Comparison of ENCODE assay signal across 38 cellular contexts in the genomic region with DNA sequence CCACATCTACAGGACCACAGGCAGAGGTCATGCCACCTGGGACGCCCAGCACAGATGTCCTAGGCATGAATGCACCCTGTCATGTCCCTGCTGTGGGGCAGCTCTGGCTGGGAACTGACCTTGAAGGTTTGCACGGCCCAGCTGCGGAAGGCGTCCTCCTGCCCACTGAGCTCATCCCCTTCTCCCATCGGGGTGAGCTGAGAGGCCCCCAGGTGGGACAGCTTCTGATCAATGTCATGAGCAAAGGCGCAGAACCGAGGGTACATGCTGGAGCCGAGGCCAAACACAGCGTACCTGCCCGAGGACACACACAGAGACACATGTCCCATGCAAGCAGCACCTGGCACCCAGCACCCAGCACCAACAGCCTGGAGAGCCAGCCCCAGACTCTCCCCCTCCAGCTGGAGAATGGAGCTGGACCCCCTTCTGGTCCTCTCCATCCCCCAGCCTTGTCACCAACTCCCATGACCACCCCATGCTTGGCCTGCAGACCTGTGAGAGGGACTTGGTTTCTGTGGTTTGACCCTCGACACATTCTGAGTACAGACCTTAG. TPM values are rescaled to one million over a fixed set of nuclear protein-coding genes. Genes with fewer than 3 reads are reported as not detected.
"Had no signal": no experiment of that assay in that cellular context is flagged by ENCODE, and none has a peak within 500 bp of the region (broad histone marks: within the 10 kb centered on the region; RNA-seq: fewer than 3 reads in every experiment).

No MANE protein-coding gene starts in this region.

- DNase-seq: activated effector memory CD4-positive, alpha-beta T cell treated with anti-CD3 and anti-CD28 coated beads, Interleukin-2, amount 50 U/mL, for 16 hours; activated effector memory CD4-positive, alpha-beta T cell treated with Interleukin-2 at 50 U/mL for 16 hours; activated gamma-delta T cell; activated gamma-delta T cell treated with Interleukin-2 at 50 U/mL for 16 hours; activated naive CD4-positive, alpha-beta T cell; activated naive CD4-positive, alpha-beta T cell treated with anti-CD3 and anti-CD28 coated beads for 36 hours; activated naive CD4-positive, alpha-beta T cell treated with anti-CD3 and anti-CD28 coated beads, Interleukin-2, amount 10 ng/mL, durations not matched to agents 7 days and 5 days; activated naive CD4-positive, alpha-beta T cell treated with anti-CD3 and anti-CD28 coated beads, Interleukin-2, amount 50 U/mL, for 16 hours; activated naive CD4-positive, alpha-beta T cell treated with Interleukin-2 at 50 U/mL for 16 hours; activated naive CD8-positive, alpha-beta T cell treated with anti-CD3 and anti-CD28 coated beads for 36 hours; activated naive CD8-positive, alpha-beta T cell treated with anti-CD3 and anti-CD28 coated beads, Interleukin-2, amount 10 ng/mL, durations not matched to agents 7 days and 5 days; activated naive CD8-positive, alpha-beta T cell treated with anti-CD3 and anti-CD28 coated beads, Interleukin-2, amount 50 U/mL, for 24 hours; activated T-cell treated with anti-CD3 and anti-CD28 coated beads for 4 hours; activated T-cell treated with anti-CD3 and anti-CD28 coated beads, Interleukin-2, amount 50 U/mL, for 1 hour; activated T-cell treated with anti-CD3 and anti-CD28 coated beads, Interleukin-2, amount 50 U/mL, for 24 hours; activated T-cell treated with anti-CD3 and anti-CD28 coated beads, Interleukin-2, amount 50 U/mL, for 4 hours; activated T-cell treated with anti-CD3 and anti-CD28 coated beads, Interleukin-2, amount 50 U/mL, for 48 hours; activated T-cell treated with anti-CD3 and anti-CD28 coated beads, Interleukin-2, amount 50 U/mL, for 72 hours; adrenal gland; amniotic stem cell; anterior cingulate cortex; aorta; body of pancreas; brain microvascular endothelial cell; caudate nucleus; central memory CD4-positive, alpha-beta T cell; cerebellar nuclear complex had no signal

- H3K9me3 ChIP-seq: adrenal gland, ascending aorta, body of pancreas, breast epithelium had no signal

- ATAC-seq: activated naive CD8-positive, alpha-beta T cell treated with anti-CD3 and anti-CD28 coated beads, Interleukin-2, amount 50 U/mL, for 24 hours; activated T-cell treated with anti-CD3 and anti-CD28 coated beads, Interleukin-2, amount 50 U/mL, for 4 hours; activated T-cell treated with anti-CD3 and anti-CD28 coated beads, Interleukin-2, amount 50 U/mL, for 72 hours; activated T-helper 17 cell treated with anti-CD3 and anti-CD28 coated beads, Interleukin-2, amount 50 U/mL, for 72 hours; body of pancreas had no signal

- H3K27ac Mint-ChIP-seq: activated naive CD4-positive, alpha-beta T cell treated with anti-CD3 and anti-CD28 coated beads for 36 hours; activated naive CD4-positive, alpha-beta T cell treated with anti-CD3 and anti-CD28 coated beads, Interleukin-2, amount 50 U/mL, for 24 hours; activated naive CD8-positive, alpha-beta T cell; activated naive CD8-positive, alpha-beta T cell treated with anti-CD3 and anti-CD28 coated beads for 36 hours; activated naive CD8-positive, alpha-beta T cell treated with anti-CD3 and anti-CD28 coated beads, Interleukin-2, amount 10 ng/mL, durations not matched to agents 7 days and 5 days; activated naive CD8-positive, alpha-beta T cell treated with anti-CD3 and anti-CD28 coated beads, Interleukin-2, amount 50 U/mL, for 24 hours; activated T-cell treated with anti-CD3 and anti-CD28 coated beads, Interleukin-2, amount 50 U/mL, for 24 hours; activated T-cell treated with anti-CD3 and anti-CD28 coated beads, Interleukin-2, amount 50 U/mL, for 72 hours; activated T-helper 1 cell treated with anti-CD3 and anti-CD28 coated beads, Interleukin-12 subunit alpha, Interleukin-12 subunit beta, Interleukin-2, Interleukin-4 antibody, amounts not matched to agents 30 ng/mL and 10 ng/mL and 1 ng/mL, durations not matched to agents 14 hours and 24 hours and 36 hours; activated T-helper 17 cell treated with anti-CD3 and anti-CD28 coated beads, Interleukin-2, amount 50 U/mL, for 72 hours; activated T-helper 2 cell treated with anti-CD3 and anti-CD28 coated beads, Interferon-gamma antibody, Interleukin-2, Interleukin-4, amounts not matched to agents 10 μg/mL and 5 μg/mL and 100 μg/mL, durations not matched to agents 14 hours and 24 hours and 36 hours; brain had no signal

- H3K9me3 Mint-ChIP-seq: activated naive CD4-positive, alpha-beta T cell treated with anti-CD3 and anti-CD28 coated beads for 36 hours; activated naive CD4-positive, alpha-beta T cell treated with anti-CD3 and anti-CD28 coated beads, Interleukin-2, amount 10 ng/mL, durations not matched to agents 7 days and 5 days; activated naive CD4-positive, alpha-beta T cell treated with anti-CD3 and anti-CD28 coated beads, Interleukin-2, amount 50 U/mL, for 24 hours; activated naive CD8-positive, alpha-beta T cell treated with anti-CD3 and anti-CD28 coated beads for 36 hours; activated naive CD8-positive, alpha-beta T cell treated with anti-CD3 and anti-CD28 coated beads, Interleukin-2, amount 10 ng/mL, durations not matched to agents 7 days and 5 days; activated naive CD8-positive, alpha-beta T cell treated with anti-CD3 and anti-CD28 coated beads, Interleukin-2, amount 50 U/mL, for 24 hours; activated T-cell treated with anti-CD3 and anti-CD28 coated beads, Interleukin-2, amount 50 U/mL, for 24 hours; activated T-cell treated with anti-CD3 and anti-CD28 coated beads, Interleukin-2, amount 50 U/mL, for 4 hours; activated T-cell treated with anti-CD3 and anti-CD28 coated beads, Interleukin-2, amount 50 U/mL, for 72 hours; activated T-helper 1 cell treated with anti-CD3 and anti-CD28 coated beads, Interleukin-12 subunit alpha, Interleukin-12 subunit beta, Interleukin-2, Interleukin-4 antibody, amounts not matched to agents 30 ng/mL and 10 ng/mL and 1 ng/mL, durations not matched to agents 14 hours and 24 hours and 36 hours; activated T-helper 17 cell treated with anti-CD3 and anti-CD28 coated beads, Interleukin-2, amount 50 U/mL, for 72 hours; activated T-helper 2 cell treated with anti-CD3 and anti-CD28 coated beads, Interferon-gamma antibody, Interleukin-2, Interleukin-4, amounts not matched to agents 10 μg/mL and 5 μg/mL and 100 μg/mL, durations not matched to agents 14 hours and 24 hours and 36 hours; brain; central memory CD8-positive, alpha-beta T cell had no signal

- H3K27me3 ChIP-seq: adrenal gland, ascending aorta, body of pancreas, brain microvascular endothelial cell, breast epithelium, cardiac muscle cell had no signal

- H3K4me3 ChIP-seq: adrenal gland, ascending aorta, body of pancreas, breast epithelium, cardiac muscle cell had no signal

- H3K27ac ChIP-seq: adrenal gland, ascending aorta, body of pancreas, brain microvascular endothelial cell, breast epithelium, cardiac muscle cell had no signal

- H3K4me3 Mint-ChIP-seq: activated naive CD4-positive, alpha-beta T cell treated with anti-CD3 and anti-CD28 coated beads for 36 hours; activated naive CD4-positive, alpha-beta T cell treated with anti-CD3 and anti-CD28 coated beads, Interleukin-2, amount 10 ng/mL, durations not matched to agents 7 days and 5 days; activated naive CD4-positive, alpha-beta T cell treated with anti-CD3 and anti-CD28 coated beads, Interleukin-2, amount 50 U/mL, for 24 hours; activated naive CD8-positive, alpha-beta T cell; activated naive CD8-positive, alpha-beta T cell treated with anti-CD3 and anti-CD28 coated beads for 36 hours; activated naive CD8-positive, alpha-beta T cell treated with anti-CD3 and anti-CD28 coated beads, Interleukin-2, amount 10 ng/mL, durations not matched to agents 7 days and 5 days; activated naive CD8-positive, alpha-beta T cell treated with anti-CD3 and anti-CD28 coated beads, Interleukin-2, amount 50 U/mL, for 24 hours; activated T-cell treated with anti-CD3 and anti-CD28 coated beads, Interleukin-2, amount 50 U/mL, for 24 hours; activated T-cell treated with anti-CD3 and anti-CD28 coated beads, Interleukin-2, amount 50 U/mL, for 4 hours; activated T-cell treated with anti-CD3 and anti-CD28 coated beads, Interleukin-2, amount 50 U/mL, for 72 hours; activated T-helper 1 cell treated with anti-CD3 and anti-CD28 coated beads, Interleukin-12 subunit alpha, Interleukin-12 subunit beta, Interleukin-2, Interleukin-4 antibody, amounts not matched to agents 30 ng/mL and 10 ng/mL and 1 ng/mL, durations not matched to agents 14 hours and 24 hours and 36 hours; activated T-helper 17 cell treated with anti-CD3 and anti-CD28 coated beads, Interleukin-2, amount 50 U/mL, for 72 hours; brain; central memory CD8-positive, alpha-beta T cell had no signal

- H3K4me1 Mint-ChIP-seq: activated naive CD4-positive, alpha-beta T cell treated with anti-CD3 and anti-CD28 coated beads, Interleukin-2, amount 10 ng/mL, durations not matched to agents 7 days and 5 days; activated naive CD4-positive, alpha-beta T cell treated with anti-CD3 and anti-CD28 coated beads, Interleukin-2, amount 50 U/mL, for 24 hours; activated naive CD8-positive, alpha-beta T cell treated with anti-CD3 and anti-CD28 coated beads for 36 hours; activated T-helper 17 cell treated with anti-CD3 and anti-CD28 coated beads, Interleukin-2, amount 50 U/mL, for 72 hours; brain; central memory CD8-positive, alpha-beta T cell had no signal

- H3K36me3 Mint-ChIP-seq: activated naive CD4-positive, alpha-beta T cell treated with anti-CD3 and anti-CD28 coated beads, Interleukin-2, amount 10 ng/mL, durations not matched to agents 7 days and 5 days; activated naive CD4-positive, alpha-beta T cell treated with anti-CD3 and anti-CD28 coated beads, Interleukin-2, amount 50 U/mL, for 24 hours; activated naive CD8-positive, alpha-beta T cell; activated naive CD8-positive, alpha-beta T cell treated with anti-CD3 and anti-CD28 coated beads for 36 hours; activated naive CD8-positive, alpha-beta T cell treated with anti-CD3 and anti-CD28 coated beads, Interleukin-2, amount 10 ng/mL, durations not matched to agents 7 days and 5 days; brain had no signal

- H3K4me1 ChIP-seq: adrenal gland, ascending aorta, body of pancreas, breast epithelium had no signal

- H3K36me3 ChIP-seq: adrenal gland, ascending aorta, brain microvascular endothelial cell, breast epithelium, cardiac muscle cell had no signal

RNA-seq across cellular contexts. Expression of gene NOS2, which starts 31.4 kb away (rescaled TPM):
- total RNA-seq: activated T-cell treated with anti-CD3 and anti-CD28 coated beads, Interleukin-2, amount 50 U/mL, for 4 hours; activated T-helper 1 cell treated with anti-CD3 and anti-CD28 coated beads, Interleukin-12 subunit alpha, Interleukin-12 subunit beta, Interleukin-2, Interleukin-4 antibody, amounts not matched to agents 30 ng/mL and 10 ng/mL and 1 ng/mL, durations not matched to agents 14 hours and 24 hours and 36 hours; activated T-helper 17 cell treated with anti-CD3 and anti-CD28 coated beads, Interleukin-2, amount 50 U/mL, for 72 hours; activated T-helper 2 cell treated with anti-CD3 and anti-CD28 coated beads, Interferon-gamma antibody, Interleukin-2, Interleukin-4, amounts not matched to agents 10 μg/mL and 5 μg/mL and 100 μg/mL, durations not matched to agents 14 hours and 24 hours and 36 hours; ascending aorta; chondrocyte had no signal
